In the genomic region with DNA sequence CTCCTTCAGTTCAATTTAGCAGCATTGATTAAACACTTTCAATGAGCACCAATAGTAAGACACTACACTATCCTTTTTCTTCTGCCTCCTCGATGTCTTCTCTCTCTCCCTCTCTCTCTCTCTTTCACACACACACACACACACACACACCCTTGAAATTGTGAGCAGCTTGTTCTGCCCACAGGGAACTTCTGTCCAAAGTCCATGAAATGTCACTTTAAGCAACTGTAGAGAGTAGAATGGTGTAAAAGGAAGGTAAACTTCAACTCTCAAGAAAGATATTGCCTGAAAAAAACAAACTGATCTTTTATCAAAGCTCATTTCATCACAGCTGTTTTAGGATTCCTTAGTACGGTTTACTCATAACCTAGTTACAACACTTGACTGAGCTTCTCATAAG, we compare ENCODE assay signal across 17 cellular contexts.
DNase-seq lines count a peak whose midpoint lies in the region; ATAC-seq and TF ChIP-seq lines count a peak whose summit lies in the region.
"Had no signal": no experiment of that assay in that cellular context is flagged by ENCODE, and none has a peak within 500 bp of the region (broad histone marks: within the 10 kb centered on the region; RNA-seq: fewer than 3 reads in every experiment).

No MANE protein-coding gene starts in this region.

- peaks cover 21% of the 10 kb centered on the region for H3K4me1 ChIP-seq in CD8-positive, alpha-beta T cell (ENCODE audit: insufficient read depth, low read length)
- H3K4me1 ChIP-seq in SK-N-SH (ENCODE audit: control insufficient read depth in 1 of 2, insufficient read depth in 2 of 2, low read depth in 1 of 2, low read length in 1 of 2), result no peaks in the 10 kb centered on the region
- H3K4me1 ChIP-seq: BE2C had no signal

- WGBS in SK-N-SH (ENCODE audit: low lambda C conversion rate), result 63% methylated on average over 2 of the region's 2 CpGs

- no peaks in the 10 kb centered on the region for H3K27me3 ChIP-seq in CD8-positive, alpha-beta T cell (ENCODE audit: insufficient read depth, low read length)
- no peaks in the 10 kb centered on the region for H3K27me3 ChIP-seq in SK-N-SH (ENCODE audit: insufficient read depth)
- H3K27me3 ChIP-seq: BE2C had no signal

- TF ChIP-seq RAD21 in SK-N-SH (IDR thresholded peaks at IDR 0.05; ENCODE audit: low read length), result no peak

- H2AFZ ChIP-seq in SK-N-SH (ENCODE audit: low read depth), result no peak overlapping the region

- H3K36me3 ChIP-seq in CD8-positive, alpha-beta T cell (ENCODE audit: insufficient read depth, low read length), result no peaks in the 10 kb centered on the region
- H3K36me3 ChIP-seq in SK-N-SH (replicated peaks in 1 of 2; ENCODE audit: control insufficient read depth in 1 of 2, insufficient read depth in 2 of 2, low read length in 1 of 2), result no peaks in the 10 kb centered on the region
- H3K36me3 ChIP-seq: BE2C had no signal

- H3K27ac ChIP-seq in CD8-positive, alpha-beta T cell (ENCODE audit: low read depth, low read length), result peak overlapping the region; percentile 45
- H3K27ac ChIP-seq in SK-N-SH (ENCODE audit: low read depth in 2 of 2, low read length in 1 of 2), result no peak overlapping the region
- H3K27ac ChIP-seq: SK-N-MC had no signal

- no peak overlapping the region for H3K4me3 ChIP-seq in CD8-positive, alpha-beta T cell (ENCODE audit: low read depth, low read length)
- no peak overlapping the region for H3K4me3 ChIP-seq in SK-N-SH (ENCODE audit: low read depth in 2 of 2, low read length in 1 of 2)
- H3K4me3 ChIP-seq: SK-N-MC had no signal

- no peak overlapping the region for H3K4me2 ChIP-seq in SK-N-SH

- DNase-seq in CD8-positive, alpha-beta T cell, result no peak
- no peak for DNase-seq in left colon
- DNase-seq in SK-N-SH, result no peak
- no peak for DNase-seq in natural killer cell
- no peak for DNase-seq in SW480 (ENCODE audit: low spot score)
- DNase-seq in COLO668 (lab: John Stamatoyannopoulos, UW; ENCODE audit: unreplicated experiment), result no peak
- DNase-seq: BE2C, H7, Karpas-422, NCI-H1417, NCI-H2029, NCI-H2171 treated with DMSO at 0.1 percent for 48 hours, NCI-H82 had no signal

- H3F3A ChIP-seq in SK-N-SH (replicated peaks; ENCODE audit: insufficient read depth), result no peaks in the 10 kb centered on the region

- no peaks in the 10 kb centered on the region for H3K9me3 ChIP-seq in CD8-positive, alpha-beta T cell (ENCODE audit: low read length)
- no peaks in the 10 kb centered on the region for H3K9me3 ChIP-seq in SK-N-SH
- H3K9me3 ChIP-seq: BE2C had no signal

- no peak overlapping the region for H3K9ac ChIP-seq in SK-N-SH

- no peaks in the 10 kb centered on the region for H3K79me2 ChIP-seq in SK-N-SH (ENCODE audit: insufficient read depth)

- H3K9me3 Mint-ChIP-seq in CD8-positive, alpha-beta T cell, result no peaks in the 10 kb centered on the region
- peaks cover 0 to 11% of the 10 kb centered on the region in 2 donors for H3K9me3 Mint-ChIP-seq in natural killer cell

- no peak for ATAC-seq in CD8-positive, alpha-beta T cell
- ATAC-seq in GM19023 (IDR thresholded peaks at IDR 0.05; ENCODE audit: unreplicated experiment) (peak; percentile 12), HG03432 (IDR thresholded peaks at IDR 0.05; ENCODE audit: unreplicated experiment) (peak; percentile 10), left colon (peak; percentile 72), natural killer cell (no peak)
- ATAC-seq: Panc1 had no signal

- TF ChIP-seq CTCF in CD8-positive, alpha-beta T cell (IDR thresholded peaks at IDR 0.05), result no peak
- TF ChIP-seq CTCF in SK-N-SH (IDR thresholded peaks at IDR 0.05), result no peak
- TF ChIP-seq CTCF in natural killer cell (IDR thresholded peaks at IDR 0.05), result no peak

- H3K27me3 Mint-ChIP-seq in CD8-positive, alpha-beta T cell (ENCODE audit: low read depth), result no peaks in the 10 kb centered on the region
- peaks cover 0 to 3% of the 10 kb centered on the region in 2 donors for H3K27me3 Mint-ChIP-seq in natural killer cell (ENCODE audit: low read depth in 2 of 2)

- H3K27ac Mint-ChIP-seq in CD8-positive, alpha-beta T cell, result peak overlapping the region; percentile 90
- H3K27ac Mint-ChIP-seq in natural killer cell, result no peak overlapping the region

- no peaks in the 10 kb centered on the region for H3K36me3 Mint-ChIP-seq in CD8-positive, alpha-beta T cell
- no peaks in the 10 kb centered on the region for H3K36me3 Mint-ChIP-seq in natural killer cell

- no peak for TF ChIP-seq EP300 in SK-N-SH (IDR thresholded peaks at IDR 0.05; ENCODE audit: borderline replicate concordance in 1 of 2, low read depth in 1 of 2, low read length in 1 of 2)

- CTCF ChIA-PET in CD8-positive, alpha-beta T cell (lab: Charles Lee), result no interaction called here
- CTCF ChIA-PET in SK-N-SH (lab: Yijun Ruan, JAX), result interaction anchor here (0.9 to 1.4 kb wide), 3 partner anchors 105 to 107 kb away, joined by 3 read pairs; a partner anchor contains a TSS

- no peak overlapping the region for H3K4me3 Mint-ChIP-seq in CD8-positive, alpha-beta T cell
- H3K4me3 Mint-ChIP-seq in natural killer cell, result no peak overlapping the region

- H4K20me1 ChIP-seq in SK-N-SH (ENCODE audit: insufficient read depth), result no peaks in the 10 kb centered on the region

- peaks cover 30% of the 10 kb centered on the region for H3K4me1 Mint-ChIP-seq in CD8-positive, alpha-beta T cell (ENCODE audit: low read depth)
- peaks cover 0 to 5% of the 10 kb centered on the region in 2 donors for H3K4me1 Mint-ChIP-seq in natural killer cell

- intact Hi-C loops in CD8-positive, alpha-beta T cell (cut with DNase I, micrococcal nuclease), result no loop called here
- intact Hi-C loops in left colon (cut with DNase I, micrococcal nuclease) (no loop called here), natural killer cell (cut with micrococcal nuclease) (no loop called here)

- POLR2A ChIA-PET in CD8-positive, alpha-beta T cell (lab: Charles Lee), result no interaction called here
- POLR2A ChIA-PET in SK-N-SH (lab: Yijun Ruan, JAX), result no interaction called here

- H3K9me2 ChIP-seq in SK-N-SH, result no peaks in the 10 kb centered on the region

TF ChIP-seq in SK-N-SH, 30 proteins besides CTCF, POLR2A, EP300 and RAD21:
- TF ChIP-seq RXRA (IDR thresholded peaks at IDR 0.05; ENCODE audit: borderline replicate concordance, low read depth), result no peak
- no peak for TF ChIP-seq RFX5 (IDR thresholded peaks at IDR 0.05; ENCODE audit: low read length)

Comparison
In these comparisons a context has a peak if more than half of its experiments do, and no peak if none do; other contexts are left out.
1. ATAC-seq: peak in GM19023 (single experiment), HG03432 (single experiment) and left colon (single experiment); none in CD8-positive, alpha-beta T cell (single experiment) and natural killer cell (0 of 3).